ENCODE assay signal across 15 cellular contexts in the genomic region with DNA sequence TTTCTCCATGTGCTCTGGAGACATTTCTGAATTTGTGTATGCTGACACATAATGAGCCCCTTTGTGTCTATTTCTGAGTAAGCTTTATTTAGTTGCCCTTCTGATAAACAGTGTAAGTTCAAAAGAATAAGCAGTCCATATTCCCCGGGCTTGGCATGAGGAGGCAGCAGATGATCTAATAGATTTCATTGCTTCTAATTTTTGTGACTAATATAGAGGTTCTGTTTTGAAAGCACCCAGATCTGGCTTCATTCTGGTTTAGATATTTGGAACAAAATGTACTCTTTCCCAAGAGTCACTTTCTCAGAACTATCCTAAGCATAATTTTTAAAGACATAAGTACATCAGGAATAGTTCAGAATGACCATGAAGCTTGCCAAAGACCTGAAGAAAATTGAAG.
DNase-seq lines count a peak whose midpoint lies in the region; ATAC-seq and TF ChIP-seq lines count a peak whose summit lies in the region.
"Had no signal": no experiment of that assay in that cellular context is flagged by ENCODE, and none has a peak within 500 bp of the region (broad histone marks: within the 10 kb centered on the region; RNA-seq: fewer than 3 reads in every experiment).

No MANE protein-coding gene starts in this region.

- no peak for TF ChIP-seq POLR2A in sigmoid colon (IDR thresholded peaks at IDR 0.05)
- TF ChIP-seq POLR2A in spleen (IDR thresholded peaks at IDR 0.05) = no peak

- intact Hi-C loops in sigmoid colon (cut with DNase I) = no loop called here
- intact Hi-C loops in spleen (cut with DNase I; ENCODE audit: low total_unique reads) = no loop called here

- H3K4me1 Mint-ChIP-seq in activated T-helper 17 cell treated with anti-CD3 and anti-CD28 coated beads, Interleukin-2, amount 50 U/mL, for 72 hours = peaks cover 14% of the 10 kb centered on the region
- H3K4me1 Mint-ChIP-seq in activated naive CD4-positive, alpha-beta T cell treated with anti-CD3 and anti-CD28 coated beads, Interleukin-2, amount 10 ng/mL, durations not matched to agents 7 days and 5 days = peaks cover 3% of the 10 kb centered on the region
- H3K4me1 Mint-ChIP-seq: mesothelial cell of epicardium had no signal

- TF ChIP-seq EP300 in sigmoid colon (IDR thresholded peaks at IDR 0.05) = peak in 1 of 4 donors; percentile 72

- H3K27ac Mint-ChIP-seq in activated T-helper 17 cell treated with anti-CD3 and anti-CD28 coated beads, Interleukin-2, amount 50 U/mL, for 72 hours = no peak overlapping the region
- no peak overlapping the region for H3K27ac Mint-ChIP-seq in activated naive CD4-positive, alpha-beta T cell treated with anti-CD3 and anti-CD28 coated beads, Interleukin-2, amount 10 ng/mL, durations not matched to agents 7 days and 5 days
- H3K27ac Mint-ChIP-seq: mesothelial cell of epicardium had no signal

- H3K27me3 ChIP-seq in sigmoid colon = no peaks in the 10 kb centered on the region
- no peaks in the 10 kb centered on the region for H3K27me3 ChIP-seq in spleen (replicated peaks in 1 of 7)

- no peaks in the 10 kb centered on the region for H3K36me3 Mint-ChIP-seq in activated T-helper 17 cell treated with anti-CD3 and anti-CD28 coated beads, Interleukin-2, amount 50 U/mL, for 72 hours (ENCODE audit: low read depth)
- H3K36me3 Mint-ChIP-seq in activated naive CD4-positive, alpha-beta T cell treated with anti-CD3 and anti-CD28 coated beads, Interleukin-2, amount 10 ng/mL, durations not matched to agents 7 days and 5 days = peaks cover 3% of the 10 kb centered on the region
- H3K36me3 Mint-ChIP-seq: mesothelial cell of epicardium had no signal

- WGBS in sigmoid colon, 2 donors = 0 to 57% methylated on average over 1 of the region's 1 CpG
- WGBS in spleen, 5 donors = 0 to 69% (median 1%) methylated on average over 1 of the region's 1 CpG

- H3K9me3 ChIP-seq in sigmoid colon (no peaks in the 10 kb centered on the region), spleen (no peaks in the 10 kb centered on the region)

- peak overlapping the region; percentile 27 to 53 (median 46) for H3K27ac ChIP-seq in sigmoid colon
- peak overlapping the region in 3 of 8 donors; percentile 10 to 56 (median 16) for H3K27ac ChIP-seq in spleen
- H3K27ac ChIP-seq: KMS-11 had no signal

- no peak overlapping the region for H3K4me3 Mint-ChIP-seq in activated T-helper 17 cell treated with anti-CD3 and anti-CD28 coated beads, Interleukin-2, amount 50 U/mL, for 72 hours
- no peak overlapping the region for H3K4me3 Mint-ChIP-seq in activated naive CD4-positive, alpha-beta T cell treated with anti-CD3 and anti-CD28 coated beads, Interleukin-2, amount 10 ng/mL, durations not matched to agents 7 days and 5 days
- H3K4me3 Mint-ChIP-seq: mesothelial cell of epicardium had no signal

- H3K4me3 ChIP-seq in foreskin fibroblast (ENCODE audit: low read depth in 1 of 2, low read length in 2 of 2) = no peak overlapping the region
- no peak overlapping the region for H3K4me3 ChIP-seq in sigmoid colon
- H3K4me3 ChIP-seq in spleen = no peak overlapping the region

- H3K9me3 Mint-ChIP-seq in activated T-helper 17 cell treated with anti-CD3 and anti-CD28 coated beads, Interleukin-2, amount 50 U/mL, for 72 hours = no peaks in the 10 kb centered on the region
- no peaks in the 10 kb centered on the region for H3K9me3 Mint-ChIP-seq in activated naive CD4-positive, alpha-beta T cell treated with anti-CD3 and anti-CD28 coated beads, Interleukin-2, amount 10 ng/mL, durations not matched to agents 7 days and 5 days
- H3K9me3 Mint-ChIP-seq: mesothelial cell of epicardium had no signal

- TF ChIP-seq CTCF in foreskin fibroblast (IDR thresholded peaks at IDR 0.05; ENCODE audit: low read depth, low read length) (no peak), sigmoid colon (IDR thresholded peaks at IDR 0.05) (no peak), spleen (IDR thresholded peaks at IDR 0.05 in 8 of 11, conservative IDR thresholded peaks at IDR 0.05 in 3 of 11) (no peak)

- CTCF ChIA-PET in activated naive CD4-positive, alpha-beta T cell treated with anti-CD3 and anti-CD28 coated beads, Interleukin-2, amount 10 ng/mL, durations not matched to agents 7 days and 5 days (lab: Charles Lee) = no interaction called here

- no peaks in the 10 kb centered on the region for H3K27me3 Mint-ChIP-seq in activated T-helper 17 cell treated with anti-CD3 and anti-CD28 coated beads, Interleukin-2, amount 50 U/mL, for 72 hours
- no peaks in the 10 kb centered on the region for H3K27me3 Mint-ChIP-seq in activated naive CD4-positive, alpha-beta T cell treated with anti-CD3 and anti-CD28 coated beads, Interleukin-2, amount 10 ng/mL, durations not matched to agents 7 days and 5 days

- peak; percentile 3 for DNase-seq in EH (ENCODE audit: low read depth)
- DNase-seq in foreskin fibroblast = peak; percentile 56 to 71
- peak; percentile 73 for DNase-seq in sigmoid colon
- DNase-seq in activated naive CD4-positive, alpha-beta T cell treated with anti-CD3 and anti-CD28 coated beads, Interleukin-2, amount 10 ng/mL, durations not matched to agents 7 days and 5 days = no peak
- DNase-seq in effector CD4-positive, alpha-beta T cell = no peak
- DNase-seq in spleen = no peak
- DNase-seq: activated CD4-positive, alpha-beta T cell treated with anti-CD3 and anti-CD28 coated beads for 48 hours; activated gamma-delta T cell treated with Interleukin-2 at 50 U/mL for 16 hours; AML-193; NCI-H2081; T-helper 1 cell had no signal

- no peaks in the 10 kb centered on the region for H3K36me3 ChIP-seq in sigmoid colon
- no peaks in the 10 kb centered on the region for H3K36me3 ChIP-seq in spleen

- H3K4me1 ChIP-seq in sigmoid colon (peaks cover 0 to 11% (median 3%) of the 10 kb centered on the region in 4 donors), spleen (no peaks in the 10 kb centered on the region)

- ATAC-seq in activated T-helper 17 cell treated with anti-CD3 and anti-CD28 coated beads, Interleukin-2, amount 50 U/mL, for 72 hours (replicated peaks) = peak; percentile 60
- ATAC-seq in HG02840 (IDR thresholded peaks at IDR 0.05; ENCODE audit: low FRiP score, unreplicated experiment) = no peak

Comparison
In these comparisons a context has a peak if more than half of its experiments do, and no peak if none do; other contexts are left out.
1. DNase-seq: peak in EH (single experiment), foreskin fibroblast (2 of 2) and sigmoid colon (single experiment); none in activated naive CD4-positive, alpha-beta T cell treated with anti-CD3 and anti-CD28 coated beads, Interleukin-2, amount 10 ng/mL, durations not matched to agents 7 days and 5 days (single experiment), effector CD4-positive, alpha-beta T cell (single experiment) and spleen (single experiment).